In the genomic region with DNA sequence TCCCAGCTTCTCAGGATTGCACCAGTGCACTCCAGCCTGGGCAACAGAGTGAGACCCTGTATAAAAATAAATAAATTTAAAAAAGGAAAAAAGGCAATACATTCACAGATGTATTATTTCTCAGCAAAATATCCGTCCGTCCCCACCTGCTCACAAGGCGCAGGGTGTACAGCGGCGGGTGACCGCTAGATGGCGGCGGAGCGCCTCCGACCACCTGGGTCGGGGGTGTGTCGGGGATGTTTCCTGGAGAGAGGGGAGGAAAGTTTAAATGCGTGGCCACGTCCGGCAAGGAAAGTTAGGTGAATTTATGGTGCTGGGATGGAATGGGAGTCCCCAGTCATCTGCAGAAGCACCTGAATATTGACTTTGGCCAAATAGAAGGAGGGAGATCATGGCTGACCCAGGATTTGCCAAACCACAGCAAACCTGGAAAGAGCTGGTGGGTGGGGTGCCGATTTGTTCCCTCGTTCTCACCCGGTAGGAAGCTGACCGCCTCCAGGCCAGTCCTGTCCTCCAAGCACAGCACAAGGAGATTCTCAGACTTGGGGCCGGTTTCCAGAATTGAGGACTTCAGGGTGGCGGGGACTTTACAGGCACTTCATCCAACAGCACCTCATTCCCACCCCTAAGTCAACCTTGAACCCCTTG, we compare ENCODE assay signal across 8 cellular contexts.
DNase-seq lines count a peak whose midpoint lies in the region; ATAC-seq and TF ChIP-seq lines count a peak whose summit lies in the region.

No MANE protein-coding gene starts in this region.

- H3K4me3 Mint-ChIP-seq in CD8-positive, alpha-beta memory T cell: peak overlapping the region in 4 of 7 donors; percentile 27 to 82 (median 44)
- no peak overlapping the region for H3K4me3 Mint-ChIP-seq in activated naive CD4-positive, alpha-beta T cell treated with anti-CD3 and anti-CD28 coated beads, Interleukin-2, amount 10 ng/mL, durations not matched to agents 7 days and 5 days

- no peak overlapping the region for H3K9ac ChIP-seq in smooth muscle cell (ENCODE audit: low read depth)

- WGBS in smooth muscle cell (ENCODE audit: low lambda C conversion rate): 18% methylated on average over 21 of the region's 21 CpGs

- H3K27me3 ChIP-seq in CD8-positive, alpha-beta memory T cell (ENCODE audit: insufficient read depth, low read length, poor library complexity, severe bottlenecking): peaks cover 5% of the 10 kb centered on the region
- H3K27me3 ChIP-seq in left ventricle myocardium inferior (ENCODE audit: low read depth): peaks cover 36% of the 10 kb centered on the region
- no peaks in the 10 kb centered on the region for H3K27me3 ChIP-seq in smooth muscle cell (ENCODE audit: low read depth)

- no peak overlapping the region for H3K4me3 ChIP-seq in CD8-positive, alpha-beta memory T cell (ENCODE audit: low read length)
- no peak overlapping the region for H3K4me3 ChIP-seq in HFF-Myc (replicated peaks; ENCODE audit: low read depth, low read length)
- no peak overlapping the region for H3K4me3 ChIP-seq in left ventricle myocardium inferior
- H3K4me3 ChIP-seq in smooth muscle cell: no peak overlapping the region

- POLR2A ChIA-PET in CD8-positive, alpha-beta memory T cell (lab: Charles Lee): no interaction called here

- H2AFZ ChIP-seq in smooth muscle cell (ENCODE audit: low read depth): no peak overlapping the region

- no peak overlapping the region for H3K4me2 ChIP-seq in smooth muscle cell

- H3K9me3 Mint-ChIP-seq in CD8-positive, alpha-beta memory T cell: no peaks in the 10 kb centered on the region
- no peaks in the 10 kb centered on the region for H3K9me3 Mint-ChIP-seq in activated naive CD4-positive, alpha-beta T cell treated with anti-CD3 and anti-CD28 coated beads, Interleukin-2, amount 10 ng/mL, durations not matched to agents 7 days and 5 days

- no peaks in the 10 kb centered on the region for H3K36me3 Mint-ChIP-seq in CD8-positive, alpha-beta memory T cell
- H3K36me3 Mint-ChIP-seq in activated naive CD4-positive, alpha-beta T cell treated with anti-CD3 and anti-CD28 coated beads, Interleukin-2, amount 10 ng/mL, durations not matched to agents 7 days and 5 days: no peaks in the 10 kb centered on the region

- peak; percentile 99 for TF ChIP-seq CTCF in HFF-Myc (IDR thresholded peaks at IDR 0.05; ENCODE audit: low read depth, low read length, missing control alignments)
- peak; percentile 96 for TF ChIP-seq CTCF in left ventricle myocardium inferior (IDR thresholded peaks at IDR 0.05; ENCODE audit: borderline replicate concordance)
- TF ChIP-seq CTCF in smooth muscle cell (IDR thresholded peaks at IDR 0.05; ENCODE audit: borderline replicate concordance, insufficient read depth, poor library complexity, severe bottlenecking): peak; percentile 95

- no peaks in the 10 kb centered on the region for H3F3A ChIP-seq in smooth muscle cell (ENCODE audit: low read depth)

- CTCF ChIA-PET in CD8-positive, alpha-beta memory T cell (lab: Charles Lee): interaction anchor here (0.9 to 3.6 kb wide), 4 partner anchors 8 to 26 kb away, joined by 3 to 34 read pairs (median 6); no protein-coding TSS in a partner anchor
- CTCF ChIA-PET in activated naive CD4-positive, alpha-beta T cell treated with anti-CD3 and anti-CD28 coated beads, Interleukin-2, amount 10 ng/mL, durations not matched to agents 7 days and 5 days (lab: Charles Lee): interaction anchor here (0.7 to 6.9 kb wide), 9 partner anchors 9 to 338 kb away, joined by 3 to 65 read pairs (median 3); partner anchors contain the start of gene TMEM266

- no peak overlapping the region for H3K27ac ChIP-seq in CD8-positive, alpha-beta memory T cell (ENCODE audit: low read depth, low read length)
- H3K27ac ChIP-seq in left ventricle myocardium inferior (replicated peaks): no peak overlapping the region
- no peak overlapping the region for H3K27ac ChIP-seq in smooth muscle cell (ENCODE audit: low read depth)

- no peaks in the 10 kb centered on the region for H3K36me3 ChIP-seq in CD8-positive, alpha-beta memory T cell (ENCODE audit: insufficient read depth, low read length)
- no peaks in the 10 kb centered on the region for H3K36me3 ChIP-seq in left ventricle myocardium inferior
- H3K36me3 ChIP-seq in smooth muscle cell (ENCODE audit: low read depth): no peaks in the 10 kb centered on the region

- in situ Hi-C loops in SK-MEL-5 (cut with HindIII; ENCODE audit: low pct_unique_long_range_greater_than_20kb, low sequenced_read_pairs): no loop called here

- no peak for ATAC-seq in HG03469 (IDR thresholded peaks at IDR 0.05; ENCODE audit: unreplicated experiment)

- H3K9me3 ChIP-seq in CD8-positive, alpha-beta memory T cell (ENCODE audit: low read length): no peaks in the 10 kb centered on the region
- H3K9me3 ChIP-seq in left ventricle myocardium inferior (replicated peaks): no peaks in the 10 kb centered on the region
- H3K9me3 ChIP-seq in smooth muscle cell (replicated peaks; ENCODE audit: low read depth): no peaks in the 10 kb centered on the region

- H3K79me2 ChIP-seq in smooth muscle cell (ENCODE audit: low read depth): no peaks in the 10 kb centered on the region

- intact Hi-C loops in left ventricle myocardium inferior (cut with micrococcal nuclease): no loop called here

- peak; percentile 25 to 62 (median 39) for DNase-seq in CD8-positive, alpha-beta memory T cell
- DNase-seq in HFF-Myc (ENCODE audit: extremely low read depth, low read depth): no peak
- peak; percentile 59 for DNase-seq in SK-MEL-5 (ENCODE audit: low read depth, low spot score)
- DNase-seq in activated naive CD4-positive, alpha-beta T cell treated with anti-CD3 and anti-CD28 coated beads, Interleukin-2, amount 10 ng/mL, durations not matched to agents 7 days and 5 days: peak; percentile 78
- DNase-seq in left ventricle myocardium inferior: no peak
- DNase-seq in smooth muscle cell (lab: John Stamatoyannopoulos, UW; ENCODE audit: unreplicated experiment): peak; percentile 10
- no peak for DNase-seq in NCI-H2029 treated with DMSO at 0.1 percent for 48 hours (lab: John Stamatoyannopoulos, UW)

- peaks cover 30 to 40% of the 10 kb centered on the region in 2 donors for H3K27me3 Mint-ChIP-seq in CD8-positive, alpha-beta memory T cell
- peaks cover 61% of the 10 kb centered on the region for H3K27me3 Mint-ChIP-seq in activated naive CD4-positive, alpha-beta T cell treated with anti-CD3 and anti-CD28 coated beads, Interleukin-2, amount 10 ng/mL, durations not matched to agents 7 days and 5 days

- no peaks in the 10 kb centered on the region for H4K20me1 ChIP-seq in smooth muscle cell (ENCODE audit: low read depth)

- H3K27ac Mint-ChIP-seq in CD8-positive, alpha-beta memory T cell: peak overlapping the region in 2 of 8 donors; percentile 38 to 86
- H3K27ac Mint-ChIP-seq in activated naive CD4-positive, alpha-beta T cell treated with anti-CD3 and anti-CD28 coated beads, Interleukin-2, amount 10 ng/mL, durations not matched to agents 7 days and 5 days: no peak overlapping the region

- H3K4me1 ChIP-seq in CD8-positive, alpha-beta memory T cell (ENCODE audit: insufficient read depth, low read length): peaks cover 4% of the 10 kb centered on the region
- H3K4me1 ChIP-seq in left ventricle myocardium inferior: peaks cover 14% of the 10 kb centered on the region
- peaks cover 3% of the 10 kb centered on the region for H3K4me1 ChIP-seq in smooth muscle cell (ENCODE audit: low read depth)

- H3K4me1 Mint-ChIP-seq in CD8-positive, alpha-beta memory T cell: peaks cover 4 to 16% (median 13%) of the 10 kb centered on the region in 3 donors
- peaks cover 9% of the 10 kb centered on the region for H3K4me1 Mint-ChIP-seq in activated naive CD4-positive, alpha-beta T cell treated with anti-CD3 and anti-CD28 coated beads, Interleukin-2, amount 10 ng/mL, durations not matched to agents 7 days and 5 days

Comparison
In these comparisons a context has a peak if more than half of its experiments do, and no peak if none do; other contexts are left out.
1. DNase-seq: peak in CD8-positive, alpha-beta memory T cell (5 of 5), SK-MEL-5 (single experiment), activated naive CD4-positive, alpha-beta T cell treated with anti-CD3 and anti-CD28 coated beads, Interleukin-2, amount 10 ng/mL, durations not matched to agents 7 days and 5 days (single experiment) and smooth muscle cell (single experiment); none in HFF-Myc (single experiment), left ventricle myocardium inferior (single experiment) and NCI-H2029 treated with DMSO at 0.1 percent for 48 hours (single experiment).
2. Peak in every context shown above with its lines, with median percentiles within 50 percentile points of each other: CTCF ChIP-seq.